ENCODE assay signal across 21 cellular contexts in the genomic region with DNA sequence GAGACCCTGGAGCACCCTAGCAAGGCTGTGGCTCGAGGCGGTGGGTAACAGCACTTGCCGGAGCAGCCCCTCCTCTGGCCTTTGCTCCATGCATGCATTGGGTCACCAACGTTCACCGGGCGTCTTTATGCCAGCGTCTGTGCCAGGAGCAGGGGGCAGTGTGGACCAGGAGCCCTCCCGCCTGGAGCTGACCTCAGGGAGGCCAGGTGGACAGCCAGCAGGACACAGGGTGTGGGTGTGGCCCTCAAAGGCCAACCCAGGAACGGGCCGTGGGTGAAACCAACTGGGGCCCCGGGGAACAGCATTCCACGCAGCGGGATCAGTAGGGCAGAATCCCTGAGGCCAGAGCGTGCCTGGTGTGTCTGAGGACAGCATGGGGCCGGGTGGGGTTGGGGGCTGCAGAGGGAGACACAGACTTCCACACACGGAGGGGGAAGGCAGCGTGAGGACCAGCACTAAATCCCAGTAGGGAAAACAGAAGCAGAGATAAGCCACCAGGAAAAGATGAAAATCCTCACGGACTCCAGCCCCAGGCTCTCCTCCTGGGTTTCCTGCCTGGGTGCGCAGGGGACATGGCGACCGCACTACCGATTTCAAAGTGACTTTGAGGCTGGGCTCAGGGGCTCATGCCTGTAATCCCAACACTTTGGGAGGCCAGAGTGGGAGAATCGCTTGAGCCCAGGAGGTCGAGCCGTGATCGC. TPM values are rescaled to one million over a fixed set of nuclear protein-coding genes. Genes with fewer than 3 reads are reported as not detected.
A peak's percentile ranks its signal among the peaks of the same experiment; 100 is the strongest.
DNase-seq lines count a peak whose midpoint lies in the region; ATAC-seq and TF ChIP-seq lines count a peak whose summit lies in the region.
"Had no signal": no experiment of that assay in that cellular context is flagged by ENCODE, and none has a peak within 500 bp of the region (broad histone marks: within the 10 kb centered on the region; RNA-seq: fewer than 3 reads in every experiment).

No MANE protein-coding gene starts in this region.

- CTCF ChIA-PET in RWPE1 (lab: Yijun Ruan, JAX), result interaction anchor here (0.6 to 1.0 kb wide), 4 partner anchors 18 to 22 kb away, joined by 3 to 5 read pairs (median 4); no protein-coding TSS in a partner anchor

- H3K4me1 Mint-ChIP-seq in activated naive CD4-positive, alpha-beta T cell treated with anti-CD3 and anti-CD28 coated beads, Interleukin-2, amount 50 U/mL, for 24 hours, result peaks cover 28% of the 10 kb centered on the region
- H3K4me1 Mint-ChIP-seq in glutamatergic neuron (ENCODE audit: low read depth, unreplicated experiment), result peaks cover 3% of the 10 kb centered on the region
- H3K4me1 Mint-ChIP-seq in progenitor cell of endocrine pancreas (ENCODE audit: low read depth), result peaks cover 4% of the 10 kb centered on the region

- ATAC-seq in upper lobe of right lung, result no peak
- ATAC-seq: GM23338 had no signal

- H3K27me3 ChIP-seq in upper lobe of right lung, result peaks cover 8% of the 10 kb centered on the region
- H3K27me3 ChIP-seq: ovary, testis had no signal

- DNase-seq in activated naive CD4-positive, alpha-beta T cell (lab: John Stamatoyannopoulos, UW), result no peak
- DNase-seq in RWPE1 (ENCODE audit: low spot score) (no peak), glutamatergic neuron (peak; percentile 15), upper lobe of right lung (peak; percentile 64), GF-D8 (lab: John Stamatoyannopoulos, UW) (no peak), progenitor cell of endocrine pancreas (ENCODE audit: low spot score, unreplicated experiment) (no peak)
- DNase-seq: activated naive CD4-positive, alpha-beta T cell treated with anti-CD3 and anti-CD28 coated beads, Interleukin-2, amount 10 ng/mL, durations not matched to agents 7 days and 5 days; cortex of kidney; left ventricle myocardium inferior; NCI-H187; ovary; SJCRH30; stimulated activated CD4-positive, alpha-beta T cell treated with anti-CD3 and anti-CD28 coated beads, Interleukin-2, amount 100 ng/mL, for 48 hours; testis had no signal

- no peaks in the 10 kb centered on the region for H3K9me3 Mint-ChIP-seq in activated naive CD4-positive, alpha-beta T cell treated with anti-CD3 and anti-CD28 coated beads, Interleukin-2, amount 50 U/mL, for 24 hours
- H3K9me3 Mint-ChIP-seq in glutamatergic neuron (ENCODE audit: unreplicated experiment), result peaks cover 2% of the 10 kb centered on the region
- H3K9me3 Mint-ChIP-seq in progenitor cell of endocrine pancreas (ENCODE audit: low read depth), result no peaks in the 10 kb centered on the region
- H3K9me3 Mint-ChIP-seq: activated naive CD4-positive, alpha-beta T cell treated with anti-CD3 and anti-CD28 coated beads, Interleukin-2, amount 10 ng/mL, durations not matched to agents 7 days and 5 days; brain; GM23338 had no signal

- H3K27ac ChIP-seq in RWPE1 (peak overlapping the region; percentile 50), upper lobe of right lung (no peak overlapping the region)
- H3K27ac ChIP-seq: epithelial cell of prostate, left ventricle myocardium inferior, ovary, SJCRH30, testis had no signal

- no peak overlapping the region for H3K4me3 ChIP-seq in upper lobe of right lung
- H3K4me3 ChIP-seq: GM23338, ovary, SJCRH30 had no signal

- peak overlapping the region; percentile 99 for H3K27ac Mint-ChIP-seq in activated naive CD4-positive, alpha-beta T cell treated with anti-CD3 and anti-CD28 coated beads, Interleukin-2, amount 50 U/mL, for 24 hours
- H3K27ac Mint-ChIP-seq in glutamatergic neuron (ENCODE audit: unreplicated experiment) (no peak overlapping the region), progenitor cell of endocrine pancreas (no peak overlapping the region)
- H3K27ac Mint-ChIP-seq: brain, GM23338 had no signal

- H3K4me1 ChIP-seq in upper lobe of right lung, result peaks cover 18% of the 10 kb centered on the region

- intact Hi-C loops in upper lobe of right lung (cut with DNase I), result loop anchor here (5.0 kb wide), 1 partner anchor 83 kb away; no protein-coding TSS in a partner anchor

- no peaks in the 10 kb centered on the region for H3K27me3 Mint-ChIP-seq in activated naive CD4-positive, alpha-beta T cell treated with anti-CD3 and anti-CD28 coated beads, Interleukin-2, amount 50 U/mL, for 24 hours
- H3K27me3 Mint-ChIP-seq in glutamatergic neuron (ENCODE audit: unreplicated experiment) (peaks cover 6% of the 10 kb centered on the region), progenitor cell of endocrine pancreas (peaks cover 3% of the 10 kb centered on the region)

- no peaks in the 10 kb centered on the region for H3K36me3 ChIP-seq in upper lobe of right lung
- H3K36me3 ChIP-seq: left ventricle myocardium inferior, ovary, SJCRH30 had no signal

- H3K36me3 Mint-ChIP-seq in activated naive CD4-positive, alpha-beta T cell treated with anti-CD3 and anti-CD28 coated beads, Interleukin-2, amount 50 U/mL, for 24 hours, result peaks cover 3% of the 10 kb centered on the region
- H3K36me3 Mint-ChIP-seq in glutamatergic neuron (ENCODE audit: unreplicated experiment) (no peaks in the 10 kb centered on the region), progenitor cell of endocrine pancreas (ENCODE audit: insufficient read depth) (no peaks in the 10 kb centered on the region)
- H3K36me3 Mint-ChIP-seq: brain had no signal

- no peaks in the 10 kb centered on the region for H3K9me3 ChIP-seq in upper lobe of right lung
- H3K9me3 ChIP-seq: left ventricle myocardium inferior, ovary, SJCRH30, testis had no signal

- H3K4me3 Mint-ChIP-seq in activated naive CD4-positive, alpha-beta T cell treated with anti-CD3 and anti-CD28 coated beads, Interleukin-2, amount 50 U/mL, for 24 hours, result peak overlapping the region; percentile 49
- H3K4me3 Mint-ChIP-seq in glutamatergic neuron (ENCODE audit: unreplicated experiment) (no peak overlapping the region), progenitor cell of endocrine pancreas (ENCODE audit: low read depth) (no peak overlapping the region)
- H3K4me3 Mint-ChIP-seq: brain had no signal

- TF ChIP-seq CTCF in RWPE1 (conservative IDR thresholded peaks at IDR 0.05; ENCODE audit: low read depth), result no peak
- TF ChIP-seq CTCF in glutamatergic neuron (IDR thresholded peaks at IDR 0.05; ENCODE audit: partially characterized antibody, unreplicated experiment), result no peak
- no peak for TF ChIP-seq CTCF in upper lobe of right lung (IDR thresholded peaks at IDR 0.05)
- no peak for TF ChIP-seq CTCF in progenitor cell of endocrine pancreas (IDR thresholded peaks at IDR 0.05; ENCODE audit: unreplicated experiment)

- POLR2A ChIA-PET in RWPE1 (lab: Yijun Ruan, JAX; ENCODE audit: low non-redundant PET), result no interaction called here

RNA-seq across cellular contexts. Expression of gene CD7, which starts 2.9 kb away (rescaled TPM):
- total RNA-seq in glutamatergic neuron (ENCODE audit: unreplicated experiment), result 0.27 TPM
- 7.2 TPM for total RNA-seq in upper lobe of right lung
- total RNA-seq in progenitor cell of endocrine pancreas, result 0.31 and 0.46 TPM in 2 replicates
- total RNA-seq: frontal cortex, NCI-H460 had no signal

RNA-seq across cellular contexts. Expression of gene SECTM1, which starts 13.3 kb away (rescaled TPM):
- total RNA-seq in glutamatergic neuron (ENCODE audit: unreplicated experiment) (0.29 TPM), upper lobe of right lung (26.4 TPM), progenitor cell of endocrine pancreas (not detected in 2 replicates)

RNA-seq across cellular contexts. Expression of gene TEX19, which starts 38.8 kb away (rescaled TPM):
- not detected for total RNA-seq in glutamatergic neuron (ENCODE audit: unreplicated experiment)
- total RNA-seq in upper lobe of right lung, result not detected
- 0.24 TPM in 1 of 2 replicates, not detected in the other for total RNA-seq in progenitor cell of endocrine pancreas
- total RNA-seq: frontal cortex, left ventricle myocardium inferior, MCF 10A, ovary had no signal

RNA-seq across cellular contexts. Expression of gene CSNK1D, which starts 46.8 kb away (rescaled TPM):
- total RNA-seq in glutamatergic neuron (ENCODE audit: unreplicated experiment), result 211 TPM
- total RNA-seq in upper lobe of right lung, result 150 TPM
- total RNA-seq in progenitor cell of endocrine pancreas, result 224 and 227 TPM in 2 replicates

RNA-seq across cellular contexts. Expression of gene UTS2R, which starts 51.3 kb away (rescaled TPM):
- total RNA-seq in glutamatergic neuron (ENCODE audit: unreplicated experiment), result 7.2 TPM
- not detected for total RNA-seq in upper lobe of right lung
- 0.22 TPM in 2 replicates for total RNA-seq in progenitor cell of endocrine pancreas
- total RNA-seq: frontal cortex, MCF 10A, NCI-H460, ovary had no signal

Comparison
In these comparisons a context has a peak if more than half of its experiments do, and no peak if none do; other contexts are left out.
1. DNase-seq: peak in glutamatergic neuron (single experiment) and upper lobe of right lung (single experiment); none in activated naive CD4-positive, alpha-beta T cell (0 of 4), RWPE1 (single experiment), GF-D8 (single experiment) and progenitor cell of endocrine pancreas (single experiment).
2. RNA of gene SECTM1, which starts 13.3 kb away (total RNA-seq): 26.4 TPM in upper lobe of right lung (single experiment); 0.29 TPM in glutamatergic neuron (single experiment) and not detected in progenitor cell of endocrine pancreas; every median in the first group is over 10 times any median in the second.